ENCODE assay signal across 2 cellular contexts in genomic region chr6:39731565-39731964, GRCh38.
TF ChIP-seq lines count a peak whose summit lies in the region.

No MANE protein-coding gene starts in this region.

TF ChIP-seq in SK-N-SH, 30 proteins besides CTCF, POLR2A, EP300 and RAD21 (continued from another document):
- TF ChIP-seq PBX3 (IDR thresholded peaks at IDR 0.05) (no peak), RCOR1 (IDR thresholded peaks at IDR 0.05; ENCODE audit: low read length) (no peak), REST (IDR thresholded peaks at IDR 0.05; ENCODE audit: low read depth, low read length) (no peak), ZBTB33 (IDR thresholded peaks at IDR 0.05; ENCODE audit: borderline replicate concordance, low read depth) (no peak)

TF ChIP-seq in SK-N-SH treated with all-trans-retinoic acid at 6 μM for 48 hours, 23 proteins besides CTCF, POLR2A, EP300 and RAD21 (continued from another document):
- no peak for TF ChIP-seq CSRNP3 (CRISPR knock-in tag; IDR thresholded peaks at IDR 0.05)
- TF ChIP-seq ARNTL (CRISPR knock-in tag; IDR thresholded peaks at IDR 0.05; ENCODE audit: borderline replicate concordance, low read depth), result no peak
- no peak for TF ChIP-seq ESRRG (CRISPR knock-in tag; IDR thresholded peaks at IDR 0.05)
